ENCODE assay signal across 19 cellular contexts in genomic region chr15:31550211-31550848, GRCh38.
"Had no signal": no experiment of that assay in that cellular context is flagged by ENCODE, and none has a peak within 500 bp of the region (broad histone marks: within the 10 kb centered on the region; RNA-seq: fewer than 3 reads in every experiment).

No MANE protein-coding gene starts in this region.

- H3K4me3 ChIP-seq: colonic mucosa, heart right ventricle, mucosa of descending colon, ovary, thoracic aorta, transverse colon had no signal

- H3K36me3 Mint-ChIP-seq: naive thymus-derived CD8-positive, alpha-beta T cell; stimulated activated naive B cell treated with anti-CD40 and anti-IgM and Interleukin-4, amounts not matched to agents 10 μg/mL and 1 μg/mL and 100 μg/mL, for 72 hours had no signal

- H3K9me3 Mint-ChIP-seq: naive thymus-derived CD8-positive, alpha-beta T cell; stimulated activated naive B cell treated with anti-CD40 and anti-IgM and Interleukin-4, amounts not matched to agents 10 μg/mL and 1 μg/mL and 100 μg/mL, for 72 hours; stimulated activated naive CD8-positive, alpha-beta T cell treated with anti-CD3 and anti-CD28 coated beads, Interleukin-15, amount 100 ng/mL, for 72 hours had no signal

- H3K4me3 Mint-ChIP-seq: naive thymus-derived CD8-positive, alpha-beta T cell; stimulated activated naive B cell treated with anti-CD40 and anti-IgM and Interleukin-4, amounts not matched to agents 10 μg/mL and 1 μg/mL and 100 μg/mL, for 72 hours; stimulated activated naive CD8-positive, alpha-beta T cell treated with anti-CD3 and anti-CD28 coated beads, Interleukin-15, amount 100 ng/mL, for 72 hours had no signal

- H3K27ac ChIP-seq: colonic mucosa, foreskin keratinocyte, heart right ventricle, ovary, thoracic aorta, transverse colon had no signal

- DNase-seq: cerebellar nuclear complex; colonic mucosa; dermis blood vessel endothelial cell; foreskin keratinocyte; heart right ventricle; islet precursor cell; mammary epithelial cell; mucosa of descending colon; naive thymus-derived CD8-positive, alpha-beta T cell; ovary; right cardiac atrium; small intestine; stimulated activated CD4-positive, alpha-beta T cell treated with anti-CD3 and anti-CD28 coated beads, Interleukin-4, amount 100 ng/mL, for 24 hours; stimulated activated naive B cell treated with anti-CD40 and anti-IgM and Interleukin-4, amounts not matched to agents 10 μg/mL and 1 μg/mL and 100 μg/mL, for 72 hours; transverse colon had no signal

- H3K27me3 ChIP-seq: colonic mucosa, heart right ventricle, ovary, transverse colon had no signal

- H3K36me3 ChIP-seq: colonic mucosa, heart right ventricle, ovary, thoracic aorta, transverse colon had no signal

- ATAC-seq: foreskin keratinocyte; heart right ventricle; left lobe of liver; mucosa of descending colon; naive thymus-derived CD8-positive, alpha-beta T cell; right cardiac atrium; stimulated activated naive B cell treated with anti-CD40 and anti-IgM and Interleukin-4, amounts not matched to agents 10 μg/mL and 1 μg/mL and 100 μg/mL, for 72 hours had no signal

- H3K9me3 ChIP-seq: colonic mucosa, heart right ventricle, mucosa of descending colon, ovary, thoracic aorta, transverse colon had no signal

- H3K4me1 ChIP-seq: colonic mucosa, foreskin keratinocyte, transverse colon had no signal

- H3K27ac Mint-ChIP-seq: naive thymus-derived CD8-positive, alpha-beta T cell; progenitor cell of endocrine pancreas; stimulated activated naive B cell treated with anti-CD40 and anti-IgM and Interleukin-4, amounts not matched to agents 10 μg/mL and 1 μg/mL and 100 μg/mL, for 72 hours had no signal
